9 cellular contexts compared by ENCODE assay signal in the genomic region with DNA sequence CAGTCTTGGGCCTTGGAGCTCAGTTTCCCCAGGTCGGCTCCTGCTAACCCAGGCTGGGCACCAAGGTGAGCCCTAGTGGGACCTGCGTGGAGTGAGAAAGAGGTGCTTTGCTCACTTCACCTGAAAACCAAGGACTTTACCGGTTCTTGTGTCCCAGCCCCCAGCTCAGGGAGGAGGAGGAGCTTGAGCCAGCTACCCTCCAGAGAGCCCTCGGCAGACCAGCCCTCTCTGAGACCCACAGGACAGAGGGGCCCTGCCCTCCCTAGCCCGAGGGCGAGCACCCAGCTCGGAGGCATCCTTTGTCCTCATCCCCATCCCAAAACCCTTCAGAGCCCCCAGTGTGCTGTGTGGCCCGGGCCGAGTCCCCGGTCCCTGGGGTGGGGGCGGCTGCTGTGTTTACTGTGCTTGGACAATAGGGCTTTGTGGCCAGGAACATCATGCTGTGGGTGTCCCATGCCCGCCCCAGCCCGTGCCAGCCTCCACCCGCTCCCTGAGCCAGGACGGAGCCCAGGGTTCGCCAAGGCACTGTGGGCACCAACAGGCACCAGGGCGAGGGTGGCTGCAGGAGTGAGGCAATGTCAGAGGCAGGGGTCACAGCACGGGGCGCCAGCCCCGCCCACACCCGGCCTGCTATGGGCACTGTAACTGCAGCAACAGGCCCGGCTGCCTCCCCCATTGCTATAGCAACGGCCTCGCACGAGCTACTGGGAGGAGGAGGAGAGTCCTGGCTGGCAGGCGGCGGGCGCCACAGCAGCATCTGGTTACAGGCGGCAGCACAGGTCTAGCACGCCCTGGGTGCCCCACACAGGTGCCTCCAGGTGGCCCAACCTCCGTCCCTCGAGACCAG. TPM values are rescaled to one million over a fixed set of nuclear protein-coding genes. Genes with fewer than 3 reads are reported as not detected.
DNase-seq lines count a peak whose midpoint lies in the region; ATAC-seq and TF ChIP-seq lines count a peak whose summit lies in the region.
"Had no signal": no experiment of that assay in that cellular context is flagged by ENCODE, and none has a peak within 500 bp of the region (broad histone marks: within the 10 kb centered on the region; RNA-seq: fewer than 3 reads in every experiment).

No MANE protein-coding gene starts in this region.

- no peak for ATAC-seq in GM19324 (IDR thresholded peaks at IDR 0.05; ENCODE audit: low FRiP score, unreplicated experiment)

- peaks cover 0 to 36% (median 35%) of the 10 kb centered on the region in 4 donors for H3K4me1 ChIP-seq in sigmoid colon

- H3K9me3 ChIP-seq in sigmoid colon: no peaks in the 10 kb centered on the region

- H3K27me3 ChIP-seq in sigmoid colon: no peaks in the 10 kb centered on the region

- no peak for TF ChIP-seq EP300 in sigmoid colon (IDR thresholded peaks at IDR 0.05)

- whole genome bisulfite sequencing in sigmoid colon, 2 donors: 45 to 84% methylated on average over 32 of the region's 32 CpGs

- no peak for TF ChIP-seq POLR2A in sigmoid colon (IDR thresholded peaks at IDR 0.05)

- peak overlapping the region in 3 of 4 donors; percentile 23 to 39 (median 27) for H3K27ac ChIP-seq in sigmoid colon

- H3K4me3 ChIP-seq in epithelial cell of esophagus (ENCODE audit: low read length) (no peak overlapping the region), sigmoid colon (no peak overlapping the region)

- DNase-seq in HT-29 (ENCODE audit: low spot score): peak; percentile 89
- DNase-seq in NCI-H510A (lab: John Stamatoyannopoulos, UW): peak; percentile 96
- DNase-seq in epithelial cell of esophagus (ENCODE audit: low read depth): peak; percentile 68
- DNase-seq in sigmoid colon: peak; percentile 85
- DNase-seq in HuH-7 (ENCODE audit: low spot score): no peak
- no peak for DNase-seq in activated naive CD4-positive, alpha-beta T cell (lab: John Stamatoyannopoulos, UW)
- no peak for DNase-seq in mesenteric fat pad (ENCODE audit: low spot score)
- DNase-seq: stimulated activated CD4-positive, alpha-beta T cell treated with anti-CD3 and anti-CD28 coated beads, Interleukin-4, amount 100 ng/mL, for 24 hours had no signal

- H3K36me3 ChIP-seq in sigmoid colon: no peaks in the 10 kb centered on the region

- intact Hi-C loops in sigmoid colon (cut with DNase I): loop anchor here (5.0 kb wide), 1 partner anchor 42 kb away; no protein-coding TSS in a partner anchor

- TF ChIP-seq CTCF in epithelial cell of esophagus (IDR thresholded peaks at IDR 0.05; ENCODE audit: insufficient read depth, low read depth, low read length, missing control alignments) (no peak), sigmoid colon (IDR thresholded peaks at IDR 0.05) (no peak)

RNA-seq across cellular contexts. Expression of gene ABCA2, which starts 2.7 kb away (rescaled TPM):
- 92.6 and 99.9 TPM in 2 replicates for total RNA-seq in HT-29 (2014; rRNA removed; shearing (Covaris generic))
- total RNA-seq in sigmoid colon: 10 to 100 TPM in 3 of 4 donors, 1 to 10 TPM in 1; 9.2 to 19.7 (median 13.2) TPM
- 10 to 100 TPM in 1 of 3 donors, 1 to 10 TPM in 2; 6.0 to 28.6 (median 9.0) TPM for polyA plus RNA-seq in sigmoid colon
- 47.2 TPM for total RNA-seq in mesenteric fat pad

RNA-seq across cellular contexts. Expression of gene FUT7, which starts 6.5 kb away (rescaled TPM):
- 0.36 and 0.42 TPM in 2 replicates for total RNA-seq in HT-29 (2014; rRNA removed; shearing (Covaris generic))
- total RNA-seq in sigmoid colon (1 to 10 TPM in 1 of 4 donors, under 1 TPM in 2, not detected in 1; 0.36 to 1.3 (median 0.41) TPM), mesenteric fat pad (0.55 TPM)
- 1 to 10 TPM in 1 of 3 donors, not detected in 2; 1.3 TPM for polyA plus RNA-seq in sigmoid colon

RNA-seq across cellular contexts. Expression of gene NPDC1, which starts 20.6 kb away (rescaled TPM):
- total RNA-seq in HT-29 (2014; rRNA removed; shearing (Covaris generic)): 59.9 and 84.3 TPM in 2 replicates
- total RNA-seq in sigmoid colon (100 to 1,000 TPM in 1 of 4 donors, 10 to 100 TPM in 3; 21.4 to 101 (median 42.4) TPM), mesenteric fat pad (95.3 TPM)
- 100 to 1,000 TPM in 1 of 3 donors, 10 to 100 TPM in 2; 47.9 to 118 (median 91.9) TPM for polyA plus RNA-seq in sigmoid colon

RNA-seq across cellular contexts. Expression of gene ENTPD2, which starts 28.5 kb away (rescaled TPM):
- total RNA-seq in HT-29 (2014; rRNA removed; shearing (Covaris generic)): 2.5 and 2.7 TPM in 2 replicates
- total RNA-seq in sigmoid colon (1 to 10 TPM in 3 of 4 donors, not detected in 1; 1.2 to 2.2 (median 2.1) TPM), mesenteric fat pad (not detected)
- polyA plus RNA-seq in sigmoid colon: 1 to 10 TPM in 2 of 3 donors, under 1 TPM in 1; 0.92 to 6.4 (median 3.0) TPM

RNA-seq across cellular contexts. Expression of gene CLIC3, which starts 29.0 kb away (rescaled TPM):
- total RNA-seq in HT-29 (2014; rRNA removed; shearing (Covaris generic)): 17.0 and 24.1 TPM in 2 replicates
- total RNA-seq in sigmoid colon (1 to 10 TPM in 1 of 4 donors, not detected in 3; 1.4 TPM), mesenteric fat pad (1.6 TPM)
- polyA plus RNA-seq in sigmoid colon: 1 to 10 TPM in 1 of 3 donors, not detected in 2; 4.7 TPM

Comparison
In these comparisons a context has a peak if more than half of its experiments do, and no peak if none do; other contexts are left out.
1. DNase-seq: peak in HT-29 (single experiment), NCI-H510A (single experiment), epithelial cell of esophagus (single experiment) and sigmoid colon (single experiment); none in HuH-7 (single experiment), activated naive CD4-positive, alpha-beta T cell (0 of 4) and mesenteric fat pad (single experiment).